Comparison of ENCODE assay signal across 8 cellular contexts in the genomic region with DNA sequence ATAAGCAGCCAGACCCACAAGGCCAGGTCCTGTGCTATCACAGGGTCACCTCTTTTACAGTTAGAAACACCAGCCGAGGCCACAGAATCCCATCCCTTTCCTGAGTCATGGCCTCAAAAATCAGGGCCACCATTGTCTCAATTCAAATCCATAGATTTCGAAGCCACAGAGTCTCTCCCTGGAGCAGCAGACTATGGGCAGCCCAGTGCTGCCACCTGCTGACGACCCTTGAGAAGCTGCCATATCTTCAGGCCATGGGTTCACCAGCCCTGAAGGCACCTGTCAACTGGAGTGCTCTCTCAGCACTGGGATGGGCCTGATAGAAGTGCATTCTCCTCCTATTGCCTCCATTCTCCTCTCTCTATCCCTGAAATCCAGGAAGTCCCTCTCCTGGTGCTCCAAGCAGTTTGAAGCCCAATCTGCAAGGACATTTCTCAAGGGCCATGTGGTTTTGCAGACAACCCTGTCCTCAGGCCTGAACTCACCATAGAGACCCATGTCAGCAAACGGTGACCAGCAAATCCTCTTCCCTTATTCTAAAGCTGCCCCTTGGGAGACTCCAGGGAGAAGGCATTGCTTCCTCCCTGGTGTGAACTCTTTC. TPM values are rescaled to one million over a fixed set of nuclear protein-coding genes. Genes with fewer than 3 reads are reported as not detected.
A peak's percentile ranks its signal among the peaks of the same experiment; 100 is the strongest.
DNase-seq lines count a peak whose midpoint lies in the region; ATAC-seq and TF ChIP-seq lines count a peak whose summit lies in the region.

No MANE protein-coding gene starts in this region.

- POLR2A ChIA-PET in activated CD4-positive, alpha-beta T cell treated with anti-CD3 and anti-CD28 coated beads for 36 hours (lab: Charles Lee), result no interaction called here

- intact Hi-C loops in activated CD4-positive, alpha-beta T cell treated with anti-CD3 and anti-CD28 coated beads for 36 hours (cut with DNase I, micrococcal nuclease), result loop anchor here (1.0 kb wide), 2 partner anchors 381 to 591 kb away; no protein-coding TSS in a partner anchor

- ATAC-seq in activated CD4-positive, alpha-beta T cell treated with anti-CD3 and anti-CD28 coated beads for 36 hours, result peak; percentile 73
- peak; percentile 96 for ATAC-seq in left lobe of liver

- no peak overlapping the region for H3K4me3 Mint-ChIP-seq in activated CD4-positive, alpha-beta T cell treated with anti-CD3 and anti-CD28 coated beads for 36 hours
- H3K4me3 Mint-ChIP-seq in chondrocyte (ENCODE audit: unreplicated experiment), result no peak overlapping the region

- CTCF ChIA-PET in activated CD4-positive, alpha-beta T cell treated with anti-CD3 and anti-CD28 coated beads for 36 hours (lab: Charles Lee), result interaction anchor here (0.7 to 3.2 kb wide), 21 partner anchors 10 to 382 kb away, joined by 3 to 14 read pairs (median 3); no protein-coding TSS in a partner anchor

- H3K27ac Mint-ChIP-seq in activated CD4-positive, alpha-beta T cell treated with anti-CD3 and anti-CD28 coated beads for 36 hours, result no peak overlapping the region
- no peak overlapping the region for H3K27ac Mint-ChIP-seq in chondrocyte (ENCODE audit: unreplicated experiment)

- peaks cover 3% of the 10 kb centered on the region for H3K36me3 Mint-ChIP-seq in activated CD4-positive, alpha-beta T cell treated with anti-CD3 and anti-CD28 coated beads for 36 hours (ENCODE audit: low read depth)
- H3K36me3 Mint-ChIP-seq in chondrocyte (ENCODE audit: low read depth), result peaks cover 2% of the 10 kb centered on the region

- no peaks in the 10 kb centered on the region for H3K9me3 Mint-ChIP-seq in activated CD4-positive, alpha-beta T cell treated with anti-CD3 and anti-CD28 coated beads for 36 hours (ENCODE audit: low read depth)
- H3K9me3 Mint-ChIP-seq in chondrocyte (ENCODE audit: low read depth), result peaks cover 17% of the 10 kb centered on the region

- no peaks in the 10 kb centered on the region for H3K4me1 Mint-ChIP-seq in activated CD4-positive, alpha-beta T cell treated with anti-CD3 and anti-CD28 coated beads for 36 hours
- no peaks in the 10 kb centered on the region for H3K4me1 Mint-ChIP-seq in chondrocyte (ENCODE audit: low read depth)

- peak; percentile 85 for TF ChIP-seq CTCF in chondrocyte (IDR thresholded peaks at IDR 0.05)

- peak; percentile 51 for DNase-seq in activated gamma-delta T cell treated with Interleukin-2 at 50 U/mL for 16 hours
- DNase-seq in activated gamma-delta T cell (lab: John Stamatoyannopoulos, UW), result no peak
- DNase-seq in NCI-H2196 treated with DMSO at 0.1 percent for 48 hours (lab: John Stamatoyannopoulos, UW; ENCODE audit: unreplicated experiment), result peak; percentile 27
- DNase-seq in activated CD4-positive, alpha-beta T cell treated with anti-CD3 and anti-CD28 coated beads for 36 hours, result peak; percentile 80
- no peak for DNase-seq in chondrocyte (ENCODE audit: low spot score)
- DNase-seq in left lobe of liver (ENCODE audit: low spot score), result peak; percentile 66
- peak; percentile 9 to 54 (median 27) for DNase-seq in stimulated activated CD4-positive, alpha-beta T cell treated with anti-CD3 and anti-CD28 coated beads, TNF-alpha, amount 100 ng/mL, for 1 hour (ENCODE audit: low read depth in 3 of 3, low spot score in 1 of 3)
- no peak for DNase-seq in mesenteric fat pad (ENCODE audit: low spot score)

- H3K27me3 Mint-ChIP-seq in activated CD4-positive, alpha-beta T cell treated with anti-CD3 and anti-CD28 coated beads for 36 hours, result peaks cover 7% of the 10 kb centered on the region
- H3K27me3 Mint-ChIP-seq in chondrocyte (ENCODE audit: low read depth), result no peaks in the 10 kb centered on the region

RNA-seq across cellular contexts. Expression of a gene that starts 39.6 kb away (rescaled TPM):
- total RNA-seq in activated CD4-positive, alpha-beta T cell treated with anti-CD3 and anti-CD28 coated beads for 36 hours, result not detected
- 0.27 TPM in 1 of 3 replicates, not detected in the others for total RNA-seq in chondrocyte
- not detected for total RNA-seq in left lobe of liver
- total RNA-seq in mesenteric fat pad, result not detected

RNA-seq across cellular contexts. Expression of a gene that starts 52.3 kb away (rescaled TPM):
- total RNA-seq in activated CD4-positive, alpha-beta T cell treated with anti-CD3 and anti-CD28 coated beads for 36 hours, result 10 to 100 TPM in 1 of 2 experiments, 1 to 10 TPM in 1; 7.6 to 10.9 TPM
- 14.2 to 14.6 TPM (median 14.3 TPM) in 3 replicates for total RNA-seq in chondrocyte
- total RNA-seq in left lobe of liver, result 9.7 TPM
- 8.1 TPM for total RNA-seq in mesenteric fat pad

Comparison
In these comparisons a context has a peak if more than half of its experiments do, and no peak if none do; other contexts are left out.
1. DNase-seq: peak in activated gamma-delta T cell treated with Interleukin-2 at 50 U/mL for 16 hours (single experiment), NCI-H2196 treated with DMSO at 0.1 percent for 48 hours (single experiment), activated CD4-positive, alpha-beta T cell treated with anti-CD3 and anti-CD28 coated beads for 36 hours (single experiment), left lobe of liver (single experiment) and stimulated activated CD4-positive, alpha-beta T cell treated with anti-CD3 and anti-CD28 coated beads, TNF-alpha, amount 100 ng/mL, for 1 hour (3 of 3); none in activated gamma-delta T cell (single experiment), chondrocyte (single experiment) and mesenteric fat pad (single experiment).